13 cellular contexts compared by ENCODE assay signal in the genomic region with DNA sequence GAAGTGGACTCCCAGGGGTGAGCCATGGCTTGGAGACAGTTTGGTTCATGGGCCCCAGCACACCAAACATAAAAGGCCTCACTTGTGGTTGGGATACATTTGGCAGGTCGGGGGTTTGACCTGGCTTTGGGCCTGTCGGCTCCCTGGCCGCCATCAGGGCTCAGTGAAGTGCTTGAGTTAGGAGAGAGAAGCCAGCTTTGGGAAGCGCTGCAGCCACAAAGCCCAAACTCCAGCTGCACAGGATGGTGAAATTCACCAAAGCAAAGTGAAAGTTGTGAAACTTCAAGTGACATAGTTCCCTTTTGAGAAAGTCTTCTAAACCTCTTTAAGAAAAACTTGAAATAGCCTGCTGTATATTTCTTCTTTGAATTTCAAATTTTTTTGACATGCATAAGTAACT. TPM values are rescaled to one million over a fixed set of nuclear protein-coding genes. Genes with fewer than 3 reads are reported as not detected.
DNase-seq lines count a peak whose midpoint lies in the region; ATAC-seq, FAIRE-seq and TF ChIP-seq lines count a peak whose summit lies in the region.
"Had no signal": no experiment of that assay in that cellular context is flagged by ENCODE, and none has a peak within 500 bp of the region (broad histone marks: within the 10 kb centered on the region; RNA-seq: fewer than 3 reads in every experiment).

No MANE protein-coding gene starts in this region.

- FAIRE-seq in GM12891 (lab: Jason Lieb, UNC): no peak

- ATAC-seq in HG02763 (IDR thresholded peaks at IDR 0.05; ENCODE audit: unreplicated experiment): no peak
- no peak for ATAC-seq in GM19035 (IDR thresholded peaks at IDR 0.05; ENCODE audit: unreplicated experiment)

- no peak overlapping the region for H3K9ac ChIP-seq in skeletal muscle tissue (ENCODE audit: low read depth in 1 of 3, low read length in 3 of 3)

- H3K4me3 ChIP-seq in fibroblast of mammary gland (ENCODE audit: control insufficient read depth, low read depth, low read length): no peak overlapping the region
- H3K4me3 ChIP-seq in skeletal muscle tissue (ENCODE audit: low read length in 3 of 3): no peak overlapping the region
- H3K4me3 ChIP-seq: vagina had no signal

- peak overlapping the region; percentile 60 for H3K27ac ChIP-seq in skeletal muscle tissue (ENCODE audit: low read depth, low read length)

- no peak for DNase-seq in GM12891 (ENCODE audit: insufficient read length, low spot score)
- DNase-seq in NAMALWA (ENCODE audit: low spot score): peak; percentile 30
- peak; percentile 51 for DNase-seq in fibroblast of mammary gland (ENCODE audit: low read depth)
- no peak for DNase-seq in ureter (ENCODE audit: low spot score)
- no peak for DNase-seq in NCI-H524 (lab: John Stamatoyannopoulos, UW)
- DNase-seq: activated CD4-positive, alpha-beta T cell treated with anti-CD3 and anti-CD28 coated beads, Interleukin-2, amount 10 ng/mL, durations not matched to agents 7 days and 5 days; EL; stimulated activated CD4-positive, alpha-beta T cell treated with anti-CD3 and anti-CD28 coated beads, Interleukin-1b, Interleukin-23, amount 100 ng/mL, for 48 hours had no signal

- H3K9me3 ChIP-seq in skeletal muscle tissue (ENCODE audit: control insufficient read depth in 3 of 3, low read length in 3 of 3): no peaks in the 10 kb centered on the region
- H3K9me3 ChIP-seq: vagina had no signal

- H3K4me1 ChIP-seq in skeletal muscle tissue (ENCODE audit: control insufficient read depth in 3 of 3, insufficient read depth in 3 of 3, low read length in 3 of 3): peaks cover 0 to 11% (median 0%) of the 10 kb centered on the region in 3 donors

- H3K27me3 ChIP-seq in skeletal muscle tissue (ENCODE audit: control insufficient read depth in 3 of 3, insufficient read depth in 3 of 3, low read length in 3 of 3): no peaks in the 10 kb centered on the region
- H3K27me3 ChIP-seq: vagina had no signal

- no peak for TF ChIP-seq POLR2A in GM12891 (IDR thresholded peaks at IDR 0.05; ENCODE audit: low read depth, low read length)

- TF ChIP-seq CTCF in fibroblast of mammary gland (conservative IDR thresholded peaks at IDR 0.05; ENCODE audit: control insufficient read depth, insufficient read depth, low read depth, low read length): no peak

- H3K36me3 ChIP-seq in skeletal muscle tissue (ENCODE audit: control insufficient read depth in 3 of 3, insufficient read depth in 3 of 3, low read length in 3 of 3): peaks cover 3 to 4% (median 4%) of the 10 kb centered on the region in 3 donors
- H3K36me3 ChIP-seq: vagina had no signal

TF ChIP-seq in GM12891, 5 proteins besides CTCF, POLR2A, EP300 and RAD21:
- TF ChIP-seq TAF1 (IDR thresholded peaks at IDR 0.05; ENCODE audit: low read depth, low read length) (no peak), SPI1 (IDR thresholded peaks at IDR 0.05; ENCODE audit: low read depth, low read length) (peak; percentile 22; the same call in 1 of the 2 replicates), POU2F2 (IDR thresholded peaks at IDR 0.05; ENCODE audit: low read depth, low read length) (no peak), POLR2AphosphoS5 (IDR thresholded peaks at IDR 0.05; ENCODE audit: low read depth, low read length) (no peak), PAX5 (IDR thresholded peaks at IDR 0.05; ENCODE audit: insufficient read depth, low read length, severe bottlenecking) (no peak)

RNA-seq across cellular contexts. Expression of a gene that starts 27.5 kb away (rescaled TPM):
- polyA plus RNA-seq in GM12891 (2012; ENCODE audit: low read depth, missing spikeins): 0.03 TPM
- under 0.01 TPM for total RNA-seq in skeletal muscle tissue
- 4.2 TPM for total RNA-seq in ureter
- total RNA-seq: activated CD4-positive, alpha-beta T cell treated with anti-CD3 and anti-CD28 coated beads, Interleukin-2, amount 10 ng/mL, durations not matched to agents 7 days and 5 days; lung microvascular endothelial cell; vagina had no signal

Comparison
In these comparisons a context has a peak if more than half of its experiments do, and no peak if none do; other contexts are left out.
1. DNase-seq: peak in NAMALWA (single experiment) and fibroblast of mammary gland (single experiment); none in GM12891 (single experiment), ureter (single experiment) and NCI-H524 (0 of 2).